ENCODE assay signal across 10 cellular contexts in the genomic region with DNA sequence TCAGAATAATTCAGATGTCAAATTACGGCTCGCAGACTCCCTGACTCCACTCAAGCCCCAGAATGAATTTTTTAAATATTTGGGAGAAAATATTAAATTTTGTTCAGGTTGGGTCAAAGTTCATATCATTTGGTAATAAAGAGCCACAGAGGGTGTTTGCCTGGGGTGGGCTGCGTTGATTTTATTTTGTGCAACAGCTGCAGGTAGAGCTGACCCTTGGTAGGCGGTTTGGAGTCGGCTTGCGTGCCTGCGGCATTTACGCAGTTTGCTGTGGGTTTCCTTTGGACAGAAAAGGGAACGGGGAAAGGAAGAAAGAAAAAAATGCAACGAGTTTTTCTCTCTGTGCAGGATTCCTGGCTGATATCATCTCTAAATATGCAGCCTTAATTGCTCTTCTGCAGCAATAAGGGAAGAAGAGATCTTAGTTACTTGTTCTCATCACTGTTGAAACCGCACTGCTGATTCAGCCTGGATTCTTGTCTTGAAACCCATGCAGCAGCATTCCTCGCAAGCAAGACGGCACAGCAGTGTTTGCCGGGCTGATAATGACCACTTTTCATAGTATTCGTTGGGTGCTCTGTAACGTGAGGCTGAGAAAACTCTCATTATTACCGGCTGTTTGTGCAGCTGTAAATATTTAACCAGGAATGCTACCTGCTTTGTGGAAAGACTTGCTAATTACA.
DNase-seq lines count a peak whose midpoint lies in the region; ATAC-seq and TF ChIP-seq lines count a peak whose summit lies in the region.
"Had no signal": no experiment of that assay in that cellular context is flagged by ENCODE, and none has a peak within 500 bp of the region (broad histone marks: within the 10 kb centered on the region; RNA-seq: fewer than 3 reads in every experiment).

No MANE protein-coding gene starts in this region.

- H3K4me3 ChIP-seq in AG04450 (ENCODE audit: low read depth, low read length) = no peak overlapping the region
- peak overlapping the region; percentile 61 for H3K4me3 ChIP-seq in SK-N-MC

- H3K27me3 ChIP-seq in AG04450 (ENCODE audit: control insufficient read depth, insufficient read depth, low read length) = peaks cover 49% of the 10 kb centered on the region

- H3K9me3 ChIP-seq in AG04450 (ENCODE audit: control insufficient read depth, insufficient read depth, low read length) (no peaks in the 10 kb centered on the region; the same call in 1 of the 2 replicates), SK-N-MC (ENCODE audit: low read depth, low read length) (no peaks in the 10 kb centered on the region)

- TF ChIP-seq CTCF in AG04450 (IDR thresholded peaks at IDR 0.05; ENCODE audit: low read depth, low read length) = no peak

- no peak overlapping the region for H3K9ac ChIP-seq in SK-N-MC (ENCODE audit: insufficient read length)

- H3K36me3 ChIP-seq in SK-N-MC (ENCODE audit: insufficient read depth, low read length) = no peaks in the 10 kb centered on the region

- H3K27ac ChIP-seq in AG04450 (ENCODE audit: low read depth, low read length) = no peak overlapping the region
- H3K27ac ChIP-seq in SK-N-MC = no peak overlapping the region

- CTCF ChIA-PET in AG04450 (lab: Charles Lee) = interaction anchor here (0.7 kb wide), 1 partner anchor 399 kb away, joined by 3 read pairs; no protein-coding TSS in a partner anchor

- peak; percentile 10 for DNase-seq in AG04450 (ENCODE audit: low read depth, low spot score)
- peak; percentile 80 for DNase-seq in KBM-7
- peak; percentile 37 for DNase-seq in SK-N-MC (ENCODE audit: low read depth, low spot score)
- DNase-seq in islet precursor cell = peak; percentile 90
- DNase-seq in activated CD4-positive, alpha-beta T cell treated with anti-CD3 and anti-CD28 coated beads for 4 hours = no peak
- DNase-seq in activated CD4-positive, alpha-beta T cell treated with anti-CD3 and anti-CD28 coated beads, Interleukin-2, amount 50 U/mL, for 48 hours = no peak
- DNase-seq in mucosa of gallbladder (ENCODE audit: low spot score) = no peak
- DNase-seq: activated naive CD8-positive, alpha-beta T cell treated with anti-CD3 and anti-CD28 coated beads, Interleukin-2, amount 10 ng/mL, durations not matched to agents 7 days and 5 days; NCI-H1694 had no signal

- in situ Hi-C loops in KBM-7 (cut with MboI; ENCODE audit: low pct_unique_long_range_greater_than_20kb, low sequenced_read_pairs) = no loop called here

- no peak for ATAC-seq in HG03175 (IDR thresholded peaks at IDR 0.05; ENCODE audit: unreplicated experiment)

- POLR2A ChIA-PET in AG04450 (lab: Yijun Ruan, JAX) = no interaction called here

Comparison
In these comparisons a context has a peak if more than half of its experiments do, and no peak if none do; other contexts are left out.
1. DNase-seq: peak in AG04450 (single experiment), KBM-7 (single experiment), SK-N-MC (single experiment) and islet precursor cell (single experiment); none in activated CD4-positive, alpha-beta T cell treated with anti-CD3 and anti-CD28 coated beads for 4 hours (0 of 2), activated CD4-positive, alpha-beta T cell treated with anti-CD3 and anti-CD28 coated beads, Interleukin-2, amount 50 U/mL, for 48 hours (0 of 2) and mucosa of gallbladder (single experiment).